Comparison of ENCODE assay signal across 6 cellular contexts in genomic region chr5:151467576-151467975, GRCh38.
"Had no signal": no experiment of that assay in that cellular context is flagged by ENCODE, and none has a peak within 500 bp of the region (broad histone marks: within the 10 kb centered on the region; RNA-seq: fewer than 3 reads in every experiment).

No MANE protein-coding gene starts in this region.

- H3K27me3 Mint-ChIP-seq: IgD-negative memory B cell had no signal

- DNase-seq: HCEC 1CT, KBM-7 had no signal

- H3K4me3 Mint-ChIP-seq: GM23338, H9, IgD-negative memory B cell had no signal

- H3K27ac Mint-ChIP-seq: GM23338, IgD-negative memory B cell had no signal

- H3K4me1 Mint-ChIP-seq: GM23338, H9, IgD-negative memory B cell had no signal

- H3K9me3 Mint-ChIP-seq: GM23338, H9, IgD-negative memory B cell had no signal

- H3K27ac ChIP-seq: HL-60 had no signal

- H3K4me3 ChIP-seq: GM23338 had no signal
